In the genomic region with DNA sequence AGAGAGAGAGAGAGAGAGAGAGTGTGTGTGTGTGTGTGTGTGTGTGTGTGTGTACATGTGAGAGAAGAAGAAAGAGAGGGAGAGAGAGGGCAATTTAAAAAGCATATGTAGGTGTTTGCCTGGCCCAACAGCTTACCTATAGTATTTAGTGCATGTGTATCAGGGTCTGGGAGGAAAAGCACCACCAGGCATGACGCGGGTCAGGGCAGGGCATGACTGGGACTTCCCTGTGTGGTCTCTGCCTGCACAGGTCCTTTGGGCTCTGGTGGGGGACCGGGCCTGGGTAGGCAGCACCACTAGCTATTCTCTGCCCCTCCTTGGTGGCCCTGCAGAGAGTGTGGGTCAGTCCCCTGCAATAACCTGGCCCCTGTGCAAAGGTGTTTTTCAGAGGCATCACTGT, we compare ENCODE assay signal across 8 cellular contexts. TPM values are rescaled to one million over a fixed set of nuclear protein-coding genes. Genes with fewer than 3 reads are reported as not detected.
"Had no signal": no experiment of that assay in that cellular context is flagged by ENCODE, and none has a peak within 500 bp of the region (broad histone marks: within the 10 kb centered on the region; RNA-seq: fewer than 3 reads in every experiment).

No MANE protein-coding gene starts in this region.

- FAIRE-seq: HTR-8/SVneo had no signal

- DNase-seq: HCEC 1CT, IMR-90 had no signal

- H3K4me2 ChIP-seq: GM23338 had no signal

- H3K4me3 ChIP-seq: GM23338, K562 had no signal

- H2AFZ ChIP-seq: GM23338 had no signal

RNA-seq across cellular contexts. Expression of a gene that starts 16.1 kb away (rescaled TPM):
- total RNA-seq: GM23338, H4, H9, HT-29, IMR-90, K562 had no signal

RNA-seq across cellular contexts. Expression of a gene that starts 45.1 kb away (rescaled TPM):
- total RNA-seq: H4, HT-29, IMR-90 had no signal
